In genomic region chr14:55333785-55334485, GRCh38 we compare ENCODE assay signal across 7 cellular contexts.
DNase-seq lines count a peak whose midpoint lies in the region; ATAC-seq and FAIRE-seq lines count a peak whose summit lies in the region.

No MANE protein-coding gene starts in this region.

- H3K9me3 ChIP-seq in small intestine (ENCODE audit: control insufficient read depth, low read depth): no peaks in the 10 kb centered on the region

- FAIRE-seq in small intestine (lab: Jason Lieb, UNC): no peak

- H3K27me3 ChIP-seq in small intestine (ENCODE audit: control insufficient read depth in 2 of 2, insufficient read depth in 2 of 2, low read length in 2 of 2): no peaks in the 10 kb centered on the region

- H3K27ac ChIP-seq in small intestine (ENCODE audit: low read depth in 1 of 2, low read length in 1 of 2): peak overlapping the region; percentile 35 to 81

- WGBS in small intestine, 3 donors: 7 to 35% (median 8%) methylated on average over 4 of the region's 4 CpGs

- ATAC-seq in GM19467 (IDR thresholded peaks at IDR 0.05; ENCODE audit: unreplicated experiment) (peak; percentile 47), HG03460 (IDR thresholded peaks at IDR 0.05; ENCODE audit: unreplicated experiment) (peak; percentile 47), GM19455 (IDR thresholded peaks at IDR 0.05; ENCODE audit: unreplicated experiment) (no peak)

- peaks cover 6 to 26% of the 10 kb centered on the region in 2 donors for H3K4me1 ChIP-seq in small intestine (ENCODE audit: control insufficient read depth in 2 of 2, insufficient read depth in 1 of 2, low read depth in 1 of 2, low read length in 1 of 2)

- H3K36me3 ChIP-seq in small intestine (ENCODE audit: control insufficient read depth in 2 of 2, insufficient read depth in 2 of 2, low read length in 2 of 2): no peaks in the 10 kb centered on the region

- H3K4me3 ChIP-seq in small intestine (ENCODE audit: low read depth in 1 of 2, low read length in 2 of 2): no peak overlapping the region

- DNase-seq in central memory CD4-positive, alpha-beta T cell: peak; percentile 17
- peak; percentile 84 for DNase-seq in small intestine
- DNase-seq in COLO668 (lab: John Stamatoyannopoulos, UW; ENCODE audit: unreplicated experiment): no peak
- DNase-seq in effector CD8-positive, alpha-beta T cell (lab: John Stamatoyannopoulos, UW): no peak

Comparison
In these comparisons a context has a peak if more than half of its experiments do, and no peak if none do; other contexts are left out.
1. DNase-seq: peak in central memory CD4-positive, alpha-beta T cell (single experiment) and small intestine (single experiment); none in COLO668 (single experiment) and effector CD8-positive, alpha-beta T cell (single experiment).